29 cellular contexts compared by ENCODE assay signal in the genomic region with DNA sequence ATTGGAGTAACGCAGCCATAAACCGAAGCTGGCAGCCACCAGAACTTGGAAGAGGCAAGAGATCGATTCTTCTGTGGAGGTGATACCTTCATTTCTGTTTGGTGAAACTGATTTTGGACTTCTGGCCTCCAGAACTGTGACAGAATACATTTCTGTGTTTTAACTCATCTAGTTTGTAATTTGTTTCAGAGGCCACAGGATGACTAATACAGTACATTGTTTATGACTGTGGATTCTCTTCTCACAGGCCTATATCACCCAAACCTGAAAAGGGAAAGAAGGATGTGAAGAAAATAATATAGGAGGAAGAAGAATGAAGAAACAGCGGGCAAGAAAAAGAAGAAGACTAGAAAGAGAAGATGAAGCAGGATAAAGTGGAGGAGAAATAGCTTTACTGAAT.
DNase-seq lines count a peak whose midpoint lies in the region; ATAC-seq and TF ChIP-seq lines count a peak whose summit lies in the region.
"Had no signal": no experiment of that assay in that cellular context is flagged by ENCODE, and none has a peak within 500 bp of the region (broad histone marks: within the 10 kb centered on the region; RNA-seq: fewer than 3 reads in every experiment).

No MANE protein-coding gene starts in this region.

- 93 to 95% methylated on average over 4 of the region's 4 CpGs for WGBS in sigmoid colon, 2 donors

- H3K27ac Mint-ChIP-seq in osteocyte (ENCODE audit: unreplicated experiment) = peak overlapping the region; percentile 50
- H3K27ac Mint-ChIP-seq: progenitor cell of endocrine pancreas; stimulated activated naive CD8-positive, alpha-beta T cell treated with anti-CD3 and anti-CD28 coated beads, Interleukin-15, Interleukin-2, amounts not matched to agents 100 ng/mL and 50 ng/mL, for 24 hours; T-helper 1 cell treated with Interleukin-12 subunit alpha and Interleukin-12 subunit beta and Interleukin-4 antibody, amounts not matched to agents 30 μg/mL and 1 μg/mL, for 36 hours had no signal

- no peaks in the 10 kb centered on the region for H3K36me3 ChIP-seq in sigmoid colon
- H3K36me3 ChIP-seq: heart left ventricle, left ventricle myocardium inferior had no signal

- H3K9me3 ChIP-seq in sigmoid colon = peaks cover 0 to 7% (median 0%) of the 10 kb centered on the region in 4 donors

- H3K27me3 ChIP-seq in sigmoid colon = no peaks in the 10 kb centered on the region
- H3K27me3 ChIP-seq: heart left ventricle, tibial nerve had no signal

- no peak overlapping the region for H3K4me3 Mint-ChIP-seq in osteocyte (ENCODE audit: unreplicated experiment)
- H3K4me3 Mint-ChIP-seq: stimulated activated naive CD8-positive, alpha-beta T cell treated with anti-CD3 and anti-CD28 coated beads, Interleukin-15, Interleukin-2, amounts not matched to agents 100 ng/mL and 50 ng/mL, for 24 hours; T-helper 1 cell treated with Interleukin-12 subunit alpha and Interleukin-12 subunit beta and Interleukin-4 antibody, amounts not matched to agents 30 μg/mL and 1 μg/mL, for 36 hours had no signal

- no peak for TF ChIP-seq POLR2A in sigmoid colon (IDR thresholded peaks at IDR 0.05)

- H3K4me1 Mint-ChIP-seq in osteocyte (ENCODE audit: unreplicated experiment) = peaks cover 36% of the 10 kb centered on the region

- DNase-seq in ELR (ENCODE audit: low read depth) (peak; percentile 78), M059J (ENCODE audit: low read depth) (peak; percentile 75), epithelial cell of esophagus (ENCODE audit: low read depth) (peak; percentile 5), osteocyte (ENCODE audit: extremely low spot score, unreplicated experiment) (no peak), NCI-H1436 (lab: John Stamatoyannopoulos, UW) (no peak), sigmoid colon (no peak)
- DNase-seq: activated CD4-positive, alpha-beta T cell treated with anti-CD3 and anti-CD28 coated beads, Interleukin-2, amount 50 U/mL, for 1 hour; activated CD8-positive, alpha-beta memory T cell treated with anti-CD3 and anti-CD28 coated beads, Interleukin-2, amount 50 U/mL, for 4 hours; activated effector memory CD4-positive, alpha-beta T cell treated with Interleukin-2 at 50 U/mL for 16 hours; central memory CD4-positive, alpha-beta T cell; DMS79 treated with DMSO at 0.1 percent for 48 hours; heart left ventricle; KBM-7; left ventricle myocardium inferior; mucosa of descending colon; MV-4-11; NCI-H187 treated with DMSO at 0.1 percent for 48 hours; NCI-H2227 treated with DMSO at 0.1 percent for 48 hours; NCI-H774; SHP77 treated with DMSO at 0.1 percent for 48 hours; small intestine; stimulated activated CD4-positive, alpha-beta T cell treated with anti-CD3 and anti-CD28 coated beads, Interleukin-2, amount 100 ng/mL, for 48 hours had no signal

- peaks cover 20% of the 10 kb centered on the region for H3K9me3 Mint-ChIP-seq in osteocyte (ENCODE audit: unreplicated experiment)

- no peak for ATAC-seq in HG03175 (IDR thresholded peaks at IDR 0.05; ENCODE audit: unreplicated experiment)
- no peak for ATAC-seq in GM21825 (IDR thresholded peaks at IDR 0.05; ENCODE audit: unreplicated experiment)
- ATAC-seq: esophagus mucosa, heart left ventricle, mucosa of descending colon had no signal

- TF ChIP-seq CTCF in epithelial cell of esophagus (IDR thresholded peaks at IDR 0.05; ENCODE audit: insufficient read depth, low read depth, low read length, missing control alignments) (no peak), osteocyte (IDR thresholded peaks at IDR 0.05) (no peak), sigmoid colon (IDR thresholded peaks at IDR 0.05) (no peak)

- no peak overlapping the region for H3K4me3 ChIP-seq in epithelial cell of esophagus (ENCODE audit: low read length)
- H3K4me3 ChIP-seq in sigmoid colon = no peak overlapping the region
- H3K4me3 ChIP-seq: heart left ventricle, left ventricle myocardium inferior, mucosa of descending colon, tibial nerve had no signal

- peaks cover 28% of the 10 kb centered on the region for H3K36me3 Mint-ChIP-seq in osteocyte (ENCODE audit: unreplicated experiment)

- TF ChIP-seq EP300 in sigmoid colon (IDR thresholded peaks at IDR 0.05) = no peak

- no peak overlapping the region for H3K27ac ChIP-seq in sigmoid colon
- H3K27ac ChIP-seq: heart left ventricle, left ventricle myocardium inferior, tibial nerve had no signal

- no peaks in the 10 kb centered on the region for H3K27me3 Mint-ChIP-seq in osteocyte (ENCODE audit: unreplicated experiment)
- H3K27me3 Mint-ChIP-seq: stimulated activated naive CD8-positive, alpha-beta T cell treated with anti-CD3 and anti-CD28 coated beads, Interleukin-15, Interleukin-2, amounts not matched to agents 100 ng/mL and 50 ng/mL, for 24 hours had no signal

- H3K4me1 ChIP-seq in sigmoid colon = no peaks in the 10 kb centered on the region
- H3K4me1 ChIP-seq: left ventricle myocardium inferior had no signal

- intact Hi-C loops in sigmoid colon (cut with DNase I) = no loop called here

Comparison
In these comparisons a context has a peak if more than half of its experiments do, and no peak if none do; other contexts are left out.
1. DNase-seq: peak in ELR (single experiment), M059J (single experiment) and epithelial cell of esophagus (single experiment); none in osteocyte (single experiment), NCI-H1436 (single experiment) and sigmoid colon (single experiment).